In genomic region chr17:44247346-44248219, GRCh38 we compare ENCODE assay signal across 12 cellular contexts. TPM values are rescaled to one million over a fixed set of nuclear protein-coding genes. Genes with fewer than 3 reads are reported as not detected.
DNase-seq lines count a peak whose midpoint lies in the region; ATAC-seq lines count a peak whose summit lies in the region.
"Had no signal": no experiment of that assay in that cellular context is flagged by ENCODE, and none has a peak within 500 bp of the region (broad histone marks: within the 10 kb centered on the region; RNA-seq: fewer than 3 reads in every experiment).

No MANE protein-coding gene starts in this region.

- H3K4me3 ChIP-seq in skeletal muscle tissue (ENCODE audit: low read length in 3 of 3) (peak overlapping the region; percentile 32 to 58 (median 56)), Karpas-422 (ENCODE audit: low read length) (no peak overlapping the region)
- H3K4me3 ChIP-seq: skin epidermis, thyroid gland had no signal

- H3K27me3 Mint-ChIP-seq in T-helper 1 cell treated with Interleukin-12 subunit alpha and Interleukin-12 subunit beta and Interleukin-4 antibody, amounts not matched to agents 30 μg/mL and 1 μg/mL, for 36 hours (ENCODE audit: low read depth): no peaks in the 10 kb centered on the region
- H3K27me3 Mint-ChIP-seq in activated naive CD8-positive, alpha-beta T cell: no peaks in the 10 kb centered on the region

- peak; percentile 31 for ATAC-seq in left colon

- no peaks in the 10 kb centered on the region for H3K9me2 ChIP-seq in Karpas-422 (replicated peaks; ENCODE audit: insufficient read depth, low read length)

- H2AFZ ChIP-seq in Karpas-422 (ENCODE audit: low read length): no peak overlapping the region

- H3K9ac ChIP-seq in skeletal muscle tissue (ENCODE audit: low read depth in 1 of 3, low read length in 3 of 3) (peak overlapping the region in 2 of 3 donors; percentile 65 to 76), Karpas-422 (ENCODE audit: low read length) (no peak overlapping the region)

- DNase-seq in T-helper 1 cell (no peak), left colon (peak in 1 of 2 donors; percentile 27), AG08395 (ENCODE audit: low spot score) (no peak), NCI-H1417 (lab: John Stamatoyannopoulos, UW) (no peak), Karpas-422 (no peak)
- DNase-seq: NCI-H1105 treated with DMSO at 0.1 percent for 48 hours, NCI-H446 treated with DMSO at 0.1 percent for 48 hours had no signal

- intact Hi-C loops in left colon (cut with DNase I, micrococcal nuclease): no loop called here

- H3K4me3 Mint-ChIP-seq in T-helper 1 cell treated with Interleukin-12 subunit alpha and Interleukin-12 subunit beta and Interleukin-4 antibody, amounts not matched to agents 30 μg/mL and 1 μg/mL, for 36 hours: no peak overlapping the region
- H3K4me3 Mint-ChIP-seq in activated naive CD8-positive, alpha-beta T cell: no peak overlapping the region

- H3K36me3 Mint-ChIP-seq in T-helper 1 cell treated with Interleukin-12 subunit alpha and Interleukin-12 subunit beta and Interleukin-4 antibody, amounts not matched to agents 30 μg/mL and 1 μg/mL, for 36 hours (ENCODE audit: low read depth): no peaks in the 10 kb centered on the region
- no peaks in the 10 kb centered on the region for H3K36me3 Mint-ChIP-seq in activated naive CD8-positive, alpha-beta T cell

- peak overlapping the region; percentile 46 for H3K27ac Mint-ChIP-seq in T-helper 1 cell treated with Interleukin-12 subunit alpha and Interleukin-12 subunit beta and Interleukin-4 antibody, amounts not matched to agents 30 μg/mL and 1 μg/mL, for 36 hours
- peak overlapping the region; percentile 85 for H3K27ac Mint-ChIP-seq in activated naive CD8-positive, alpha-beta T cell

- H3K4me1 Mint-ChIP-seq in T-helper 1 cell treated with Interleukin-12 subunit alpha and Interleukin-12 subunit beta and Interleukin-4 antibody, amounts not matched to agents 30 μg/mL and 1 μg/mL, for 36 hours (ENCODE audit: low read depth): peaks cover 21% of the 10 kb centered on the region
- H3K4me1 Mint-ChIP-seq in activated naive CD8-positive, alpha-beta T cell (ENCODE audit: low read depth): peaks cover 45% of the 10 kb centered on the region

- H4K20me1 ChIP-seq in Karpas-422 (ENCODE audit: insufficient read depth, low read depth, low read length): no peaks in the 10 kb centered on the region

- H3K36me3 ChIP-seq in skeletal muscle tissue (ENCODE audit: control insufficient read depth in 3 of 3, insufficient read depth in 3 of 3, low read length in 3 of 3) (no peaks in the 10 kb centered on the region), Karpas-422 (ENCODE audit: insufficient read depth, low read length) (no peaks in the 10 kb centered on the region)
- H3K36me3 ChIP-seq: thyroid gland had no signal

- H3K27ac ChIP-seq in skeletal muscle tissue (ENCODE audit: low read depth, low read length) (peak overlapping the region; percentile 1), Karpas-422 (ENCODE audit: low read length) (no peak overlapping the region)
- H3K27ac ChIP-seq: skin epidermis had no signal

- H3K4me1 ChIP-seq in skeletal muscle tissue (ENCODE audit: control insufficient read depth in 3 of 3, insufficient read depth in 3 of 3, low read length in 3 of 3): peaks cover 29 to 32% (median 32%) of the 10 kb centered on the region in 3 donors
- no peaks in the 10 kb centered on the region; the same call in 1 of the 2 replicates for H3K4me1 ChIP-seq in Karpas-422 (ENCODE audit: low read length)

- H3K79me2 ChIP-seq in Karpas-422 (ENCODE audit: low read length): no peaks in the 10 kb centered on the region

- no peak overlapping the region for H3K4me2 ChIP-seq in Karpas-422 (ENCODE audit: low read depth, low read length, poor library complexity, severe bottlenecking)

- H3K9me3 Mint-ChIP-seq in T-helper 1 cell treated with Interleukin-12 subunit alpha and Interleukin-12 subunit beta and Interleukin-4 antibody, amounts not matched to agents 30 μg/mL and 1 μg/mL, for 36 hours: no peaks in the 10 kb centered on the region
- no peaks in the 10 kb centered on the region for H3K9me3 Mint-ChIP-seq in activated naive CD8-positive, alpha-beta T cell (ENCODE audit: low read depth)

- no peaks in the 10 kb centered on the region for H3K9me3 ChIP-seq in skeletal muscle tissue (ENCODE audit: control insufficient read depth in 3 of 3, low read length in 3 of 3)
- no peaks in the 10 kb centered on the region for H3K9me3 ChIP-seq in Karpas-422 (ENCODE audit: low read length)
- H3K9me3 ChIP-seq: thyroid gland had no signal

- H3K27me3 ChIP-seq in skeletal muscle tissue (ENCODE audit: control insufficient read depth in 3 of 3, insufficient read depth in 3 of 3, low read length in 3 of 3): no peaks in the 10 kb centered on the region
- no peaks in the 10 kb centered on the region for H3K27me3 ChIP-seq in Karpas-422 (ENCODE audit: low read length)
- H3K27me3 ChIP-seq: thyroid gland had no signal

RNA-seq across cellular contexts. Expression of gene SLC4A1, which starts 20.4 kb away (rescaled TPM):
- total RNA-seq in left colon: not detected
- 47.0 TPM for total RNA-seq in skeletal muscle tissue
- 0.14 and 0.19 TPM in 2 replicates for total RNA-seq in Karpas-422 (2014; rRNA removed; shearing (Covaris generic); ENCODE audit: low replicate concordance)

RNA-seq across cellular contexts. Expression of gene UBTF, which starts 28.1 kb away (rescaled TPM):
- total RNA-seq in left colon (10 to 100 TPM; 61.1 to 69.6 TPM), skeletal muscle tissue (51.7 TPM)
- total RNA-seq in Karpas-422 (2014; rRNA removed; shearing (Covaris generic); ENCODE audit: low replicate concordance): 57.8 and 150 TPM in 2 replicates

RNA-seq across cellular contexts. Expression of gene ATXN7L3, which starts 47.9 kb away (rescaled TPM):
- 10 to 100 TPM; 80.0 to 82.3 TPM for total RNA-seq in left colon
- 21.4 TPM for total RNA-seq in skeletal muscle tissue
- 29.0 and 54.7 TPM in 2 replicates for total RNA-seq in Karpas-422 (2014; rRNA removed; shearing (Covaris generic); ENCODE audit: low replicate concordance)

Comparison
In these comparisons a context has a peak if more than half of its experiments do, and no peak if none do; other contexts are left out.
1. RNA of gene SLC4A1, which starts 20.4 kb away (total RNA-seq): 47.0 TPM in skeletal muscle tissue (single experiment); not detected in left colon and 0.14 to 0.19 TPM in Karpas-422; every median in the first group is over 10 times any median in the second.